Comparison of ENCODE assay signal across 28 cellular contexts in the genomic region with DNA sequence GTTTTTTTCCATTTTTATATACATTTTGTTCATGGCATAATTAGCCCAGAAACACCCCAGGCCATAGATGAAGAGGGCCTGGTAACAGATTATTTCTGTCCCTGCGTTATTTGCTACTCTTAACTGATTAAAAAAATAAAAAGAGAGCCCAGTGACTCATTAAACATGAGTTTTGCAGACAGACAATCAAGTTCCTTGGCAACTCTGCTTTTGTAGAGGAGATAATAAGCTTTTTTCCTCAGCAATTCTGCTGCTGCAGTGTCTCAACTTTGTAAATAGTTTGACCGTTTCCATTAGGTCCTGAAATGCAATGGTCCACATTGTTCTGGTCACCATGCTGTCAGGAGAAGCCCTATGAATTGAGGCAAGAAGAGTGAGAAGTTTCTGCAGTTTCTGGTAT.
DNase-seq lines count a peak whose midpoint lies in the region; ATAC-seq and TF ChIP-seq lines count a peak whose summit lies in the region.
"Had no signal": no experiment of that assay in that cellular context is flagged by ENCODE, and none has a peak within 500 bp of the region (broad histone marks: within the 10 kb centered on the region; RNA-seq: fewer than 3 reads in every experiment).

No MANE protein-coding gene starts in this region.

- H4K8ac ChIP-seq in mesenchymal stem cell (ENCODE audit: low read length): no peak overlapping the region

- CTCF ChIA-PET in activated CD4-positive, alpha-beta T cell treated with anti-CD3 and anti-CD28 coated beads, Interleukin-2, amount 10 ng/mL, durations not matched to agents 7 days and 5 days (lab: Charles Lee): interaction anchor here (1.3 kb wide), 1 partner anchor 27 kb away, joined by 3 read pairs; no protein-coding TSS in a partner anchor

- H3K4me1 ChIP-seq in ACC112 (ENCODE audit: control insufficient read depth, insufficient read depth, low read length, unreplicated experiment) (peaks cover 58% of the 10 kb centered on the region), mesenchymal stem cell (ENCODE audit: control insufficient read depth, insufficient read depth, low read depth, low read length) (peaks cover 18% of the 10 kb centered on the region)
- H3K4me1 ChIP-seq: testis had no signal

- H2BK15ac ChIP-seq in mesenchymal stem cell (ENCODE audit: low read depth, poor library complexity, severe bottlenecking): no peak overlapping the region

- H3K27me3 Mint-ChIP-seq in activated CD4-positive, alpha-beta T cell treated with anti-CD3 and anti-CD28 coated beads, Interleukin-2, amount 10 ng/mL, durations not matched to agents 7 days and 5 days: no peaks in the 10 kb centered on the region
- H3K27me3 Mint-ChIP-seq: activated CD8-positive, alpha-beta memory T cell treated with anti-CD3 and anti-CD28 coated beads, Interleukin-2, amount 10 ng/mL, durations not matched to agents 7 days and 5 days; activated naive CD8-positive, alpha-beta T cell treated with anti-CD3 and anti-CD28 coated beads for 36 hours; dendritic cell treated with granulocyte-macrophage colony-stimulating factor and Interleukin-4, amounts not matched to agents 40 ng/mL and 50 ng/mL, for 4 days had no signal

- peak overlapping the region; percentile 71 for H3K9ac ChIP-seq in mesenchymal stem cell (ENCODE audit: low read length)

- H2AK5ac ChIP-seq in mesenchymal stem cell (ENCODE audit: low read length, severe bottlenecking): no peak overlapping the region

- H3K4me3 ChIP-seq in ACC112 (ENCODE audit: low read depth, low read length) (no peak overlapping the region), dorsolateral prefrontal cortex (no peak overlapping the region), mesenchymal stem cell (ENCODE audit: insufficient read depth in 1 of 2, low read depth in 1 of 2, low read length in 2 of 2) (no peak overlapping the region)
- H3K4me3 ChIP-seq: esophagus squamous epithelium, pancreas, smooth muscle cell, testis had no signal

- no peaks in the 10 kb centered on the region for H3K79me2 ChIP-seq in ACC112 (ENCODE audit: control insufficient read depth, insufficient read depth, low read length, unreplicated experiment)

- no peak overlapping the region for H4K91ac ChIP-seq in mesenchymal stem cell (ENCODE audit: low read length)

- H2BK5ac ChIP-seq in mesenchymal stem cell (ENCODE audit: low read depth, low read length, poor library complexity, severe bottlenecking): no peak overlapping the region

- DNase-seq in LHCN-M2 (ENCODE audit: low read depth) (peak; percentile 39), dorsolateral prefrontal cortex (no peak), mesenchymal stem cell (no peak)
- no peak for DNase-seq in activated CD4-positive, CD25-positive, alpha-beta regulatory T cell (lab: John Stamatoyannopoulos, UW)
- no peak for DNase-seq in activated CD4-positive, alpha-beta T cell treated with anti-CD3 and anti-CD28 coated beads, Interleukin-2, amount 10 ng/mL, durations not matched to agents 7 days and 5 days
- DNase-seq: activated CD4-positive, alpha-beta T cell treated with anti-CD3 and anti-CD28 coated beads, Interleukin-2, amount 50 U/mL, for 1 hour; activated CD8-positive, alpha-beta memory T cell treated with anti-CD3 and anti-CD28 coated beads, Interleukin-2, amount 10 ng/mL, durations not matched to agents 7 days and 5 days; activated gamma-delta T cell; activated naive CD8-positive, alpha-beta T cell treated with anti-CD3 and anti-CD28 coated beads for 36 hours; activated T-cell treated with anti-CD3 and anti-CD28 coated beads, Interleukin-2, amount 50 U/mL, for 4 hours; aorta; CD8-positive, alpha-beta memory T cell; central memory CD4-positive, alpha-beta T cell; esophagus squamous epithelium; Kasumi-1; NCI-H2107; NCI-H748 treated with DMSO at 0.1 percent for 48 hours; pancreas; retina; stimulated activated naive CD8-positive, alpha-beta T cell treated with anti-CD3 and anti-CD28 coated beads, Interleukin-15, Interleukin-2, amounts not matched to agents 100 U/mL and 50 U/mL, for 24 hours; testis had no signal

- no peak overlapping the region for H3K18ac ChIP-seq in mesenchymal stem cell (ENCODE audit: low read depth in 1 of 2, low read length in 2 of 2)

- no peak overlapping the region for H3K23ac ChIP-seq in mesenchymal stem cell (ENCODE audit: low read length in 2 of 2)

- H3K27me3 ChIP-seq in ACC112 (ENCODE audit: insufficient read depth, low read length) (no peaks in the 10 kb centered on the region), dorsolateral prefrontal cortex (no peaks in the 10 kb centered on the region), mesenchymal stem cell (ENCODE audit: control insufficient read depth in 1 of 2, insufficient read depth in 1 of 2, low read length in 2 of 2) (no peaks in the 10 kb centered on the region)
- H3K27me3 ChIP-seq: esophagus squamous epithelium, pancreas, testis had no signal

- H3K36me3 ChIP-seq in ACC112 (ENCODE audit: insufficient read depth, low read length): no peaks in the 10 kb centered on the region
- no peaks in the 10 kb centered on the region for H3K36me3 ChIP-seq in mesenchymal stem cell (ENCODE audit: control insufficient read depth in 1 of 2, insufficient read depth in 2 of 2, low read depth in 1 of 2, low read length in 2 of 2)
- H3K36me3 ChIP-seq: esophagus squamous epithelium, pancreas had no signal

- TF ChIP-seq CTCF in dorsolateral prefrontal cortex (IDR thresholded peaks at IDR 0.05 in 54 of 56, conservative IDR thresholded peaks at IDR 0.05 in 2 of 56; ENCODE audit: low read depth in 1 of 56, partially characterized antibody in 56 of 56): no peak

- no peak overlapping the region for H3K4ac ChIP-seq in mesenchymal stem cell (ENCODE audit: low read depth in 1 of 2, low read length in 2 of 2)

- 93% methylated on average over 1 of the region's 2 CpGs for WGBS in mesenchymal stem cell

- H3K14ac ChIP-seq in mesenchymal stem cell (ENCODE audit: low read length in 2 of 2): no peak overlapping the region

- H2AFZ ChIP-seq in ACC112 (ENCODE audit: low read length, unreplicated experiment) (peak overlapping the region; percentile 71), mesenchymal stem cell (ENCODE audit: low read depth, low read length) (no peak overlapping the region)

- no peak overlapping the region for H2BK120ac ChIP-seq in mesenchymal stem cell (ENCODE audit: low read depth, low read length)

- POLR2A ChIA-PET in activated CD4-positive, alpha-beta T cell treated with anti-CD3 and anti-CD28 coated beads, Interleukin-2, amount 10 ng/mL, durations not matched to agents 7 days and 5 days (lab: Charles Lee): no interaction called here

- intact Hi-C loops in dorsolateral prefrontal cortex (cut with DNase I): no loop called here

- no peak overlapping the region for H2BK12ac ChIP-seq in mesenchymal stem cell (ENCODE audit: low read length in 2 of 2)

- no peaks in the 10 kb centered on the region for H3K9me3 Mint-ChIP-seq in activated CD4-positive, alpha-beta T cell treated with anti-CD3 and anti-CD28 coated beads, Interleukin-2, amount 10 ng/mL, durations not matched to agents 7 days and 5 days
- H3K9me3 Mint-ChIP-seq: activated naive CD8-positive, alpha-beta T cell treated with anti-CD3 and anti-CD28 coated beads for 36 hours; activated T-cell treated with anti-CD3 and anti-CD28 coated beads, Interleukin-2, amount 50 U/mL, for 4 hours; CD8-positive, alpha-beta memory T cell; dendritic cell treated with granulocyte-macrophage colony-stimulating factor and Interleukin-4, amounts not matched to agents 40 ng/mL and 50 ng/mL, for 4 days; WTC11 had no signal

- peak overlapping the region; percentile 59 for H3K27ac ChIP-seq in ACC112 (ENCODE audit: low read depth, low read length)
- peak overlapping the region in 38 of 59 donors; percentile 2 to 88 (median 46) for H3K27ac ChIP-seq in dorsolateral prefrontal cortex
- H3K27ac ChIP-seq in mesenchymal stem cell (ENCODE audit: low read length, poor library complexity, severe bottlenecking): peak overlapping the region; percentile 8
- H3K27ac ChIP-seq: esophagus squamous epithelium, pancreas, testis had no signal

- peaks cover 4% of the 10 kb centered on the region for H3K4me1 Mint-ChIP-seq in activated CD4-positive, alpha-beta T cell treated with anti-CD3 and anti-CD28 coated beads, Interleukin-2, amount 10 ng/mL, durations not matched to agents 7 days and 5 days
- H3K4me1 Mint-ChIP-seq: activated naive CD8-positive, alpha-beta T cell treated with anti-CD3 and anti-CD28 coated beads for 36 hours; CD8-positive, alpha-beta memory T cell had no signal

- H3K9me3 ChIP-seq in mesenchymal stem cell (ENCODE audit: control insufficient read depth, low read length): no peaks in the 10 kb centered on the region
- H3K9me3 ChIP-seq: esophagus squamous epithelium, pancreas, testis had no signal

- no peak overlapping the region for H3K4me2 ChIP-seq in mesenchymal stem cell (ENCODE audit: low read length, poor library complexity, severe bottlenecking)
- H3K4me2 ChIP-seq: smooth muscle cell had no signal

- peaks cover 2% of the 10 kb centered on the region for H3K79me1 ChIP-seq in mesenchymal stem cell (replicated peaks; ENCODE audit: low read length, poor library complexity, severe bottlenecking)

- ATAC-seq in HG02970 (IDR thresholded peaks at IDR 0.05; ENCODE audit: low FRiP score, unreplicated experiment) (no peak), GM21515 (IDR thresholded peaks at IDR 0.05; ENCODE audit: unreplicated experiment) (no peak)
- ATAC-seq: activated CD8-positive, alpha-beta memory T cell treated with anti-CD3 and anti-CD28 coated beads, Interleukin-2, amount 10 ng/mL, durations not matched to agents 7 days and 5 days; activated T-cell treated with anti-CD3 and anti-CD28 coated beads, Interleukin-2, amount 50 U/mL, for 4 hours; left lobe of liver; pancreas; stimulated activated naive CD8-positive, alpha-beta T cell treated with anti-CD3 and anti-CD28 coated beads, Interleukin-15, Interleukin-2, amounts not matched to agents 100 U/mL and 50 U/mL, for 24 hours; WTC11 had no signal

- H3K36me3 Mint-ChIP-seq in activated CD4-positive, alpha-beta T cell treated with anti-CD3 and anti-CD28 coated beads, Interleukin-2, amount 10 ng/mL, durations not matched to agents 7 days and 5 days (ENCODE audit: low read depth): no peaks in the 10 kb centered on the region
- H3K36me3 Mint-ChIP-seq: activated CD8-positive, alpha-beta memory T cell treated with anti-CD3 and anti-CD28 coated beads, Interleukin-2, amount 10 ng/mL, durations not matched to agents 7 days and 5 days; WTC11 had no signal

- H3K4me3 Mint-ChIP-seq in activated CD4-positive, alpha-beta T cell treated with anti-CD3 and anti-CD28 coated beads, Interleukin-2, amount 10 ng/mL, durations not matched to agents 7 days and 5 days: no peak overlapping the region
- H3K4me3 Mint-ChIP-seq: activated CD8-positive, alpha-beta memory T cell treated with anti-CD3 and anti-CD28 coated beads, Interleukin-2, amount 10 ng/mL, durations not matched to agents 7 days and 5 days; activated naive CD8-positive, alpha-beta T cell treated with anti-CD3 and anti-CD28 coated beads for 36 hours; activated T-cell treated with anti-CD3 and anti-CD28 coated beads, Interleukin-2, amount 50 U/mL, for 4 hours; CD8-positive, alpha-beta memory T cell; dendritic cell treated with granulocyte-macrophage colony-stimulating factor and Interleukin-4, amounts not matched to agents 40 ng/mL and 50 ng/mL, for 4 days; WTC11 had no signal

- no peak overlapping the region for H3K27ac Mint-ChIP-seq in activated CD4-positive, alpha-beta T cell treated with anti-CD3 and anti-CD28 coated beads, Interleukin-2, amount 10 ng/mL, durations not matched to agents 7 days and 5 days
- H3K27ac Mint-ChIP-seq: activated CD8-positive, alpha-beta memory T cell treated with anti-CD3 and anti-CD28 coated beads, Interleukin-2, amount 10 ng/mL, durations not matched to agents 7 days and 5 days; activated naive CD8-positive, alpha-beta T cell treated with anti-CD3 and anti-CD28 coated beads for 36 hours; dendritic cell treated with granulocyte-macrophage colony-stimulating factor and Interleukin-4, amounts not matched to agents 40 ng/mL and 50 ng/mL, for 4 days; WTC11 had no signal

Comparison
In these comparisons a context has a peak if more than half of its experiments do, and no peak if none do; other contexts are left out.
1. H3K27ac ChIP-seq: peak in every context shown above with its lines; median percentile 59 in ACC112; 46 in dorsolateral prefrontal cortex; 8 in mesenchymal stem cell.